8 cellular contexts compared by ENCODE assay signal in the genomic region with DNA sequence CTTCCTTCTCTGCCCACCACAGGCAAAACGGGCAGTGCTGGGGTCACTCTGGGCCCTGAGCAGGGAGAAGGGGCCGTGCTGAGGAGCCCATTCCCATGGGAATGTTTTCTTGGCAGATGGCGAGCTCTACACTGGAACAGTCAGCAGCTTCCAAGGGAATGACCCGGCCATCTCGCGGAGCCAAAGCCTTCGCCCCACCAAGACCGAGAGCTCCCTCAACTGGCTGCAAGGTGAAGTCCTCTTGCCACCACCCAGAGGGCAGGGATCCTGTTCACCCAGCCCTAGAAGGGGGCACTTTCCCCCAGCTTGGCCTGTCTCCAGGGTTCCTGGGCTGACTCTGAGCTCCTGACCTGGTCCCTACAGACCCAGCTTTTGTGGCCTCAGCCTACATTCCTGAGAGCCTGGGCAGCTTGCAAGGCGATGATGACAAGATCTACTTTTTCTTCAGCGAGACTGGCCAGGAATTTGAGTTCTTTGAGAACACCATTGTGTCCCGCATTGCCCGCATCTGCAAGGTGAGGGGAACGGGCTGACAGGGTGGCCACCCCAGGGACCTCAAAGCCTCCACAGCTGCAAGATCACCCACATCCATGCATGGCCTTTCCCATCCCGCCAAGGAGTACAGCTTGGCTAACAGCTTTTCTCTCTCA. TPM values are rescaled to one million over a fixed set of nuclear protein-coding genes. Genes with fewer than 3 reads are reported as not detected.
DNase-seq lines count a peak whose midpoint lies in the region; ATAC-seq and TF ChIP-seq lines count a peak whose summit lies in the region.

No MANE protein-coding gene starts in this region.

- BruUV-seq in OCI-LY7 (replicated peaks; lab: Mats Ljungman, UMichigan), result no TSS peak

- no peak overlapping the region for H3K4me3 ChIP-seq in OCI-LY7 (ENCODE audit: low read depth, low read length, poor library complexity, severe bottlenecking)
- H3K4me3 ChIP-seq in stomach, result no peak overlapping the region

- CTCF ChIA-PET in OCI-LY7 (lab: Charles Lee; ENCODE audit: unreplicated experiment), result interaction anchor here (1.1 to 1.2 kb wide), 3 partner anchors 10 to 60 kb away, joined by 4 to 8 read pairs (median 4); no protein-coding TSS in a partner anchor

- H3K9me2 ChIP-seq in OCI-LY7 (ENCODE audit: insufficient read depth, low read length), result no peaks in the 10 kb centered on the region

- POLR2A ChIA-PET in OCI-LY7 (lab: Charles Lee), result interaction anchor here (0.7 to 1.2 kb wide), 4 partner anchors 11 to 411 kb away, joined by 3 to 4 read pairs (median 4); a partner anchor contains a TSS

- TF ChIP-seq EP300 in stomach (IDR thresholded peaks at IDR 0.05), result no peak

- peaks cover 28% of the 10 kb centered on the region; the same call in 1 of the 2 replicates for H3K36me3 ChIP-seq in OCI-LY7 (ENCODE audit: insufficient read depth, low read length)
- peaks cover 49 to 93% (median 82%) of the 10 kb centered on the region in 4 donors for H3K36me3 ChIP-seq in stomach

- H3K4me1 ChIP-seq in OCI-LY7 (ENCODE audit: insufficient read depth, low read length, poor library complexity, severe bottlenecking) (peaks cover 5% of the 10 kb centered on the region), stomach (peaks cover 14 to 28% (median 20%) of the 10 kb centered on the region in 4 donors)

- H3K4me2 ChIP-seq in OCI-LY7 (ENCODE audit: low read length), result no peak overlapping the region

- H2AFZ ChIP-seq in OCI-LY7 (ENCODE audit: low read length), result no peak overlapping the region

- H3K9me3 ChIP-seq in OCI-LY7 (ENCODE audit: low read length) (no peaks in the 10 kb centered on the region), stomach (no peaks in the 10 kb centered on the region)

- ATAC-seq in GM21526 (IDR thresholded peaks at IDR 0.05; ENCODE audit: low FRiP score, unreplicated experiment), result no peak
- no peak for ATAC-seq in HG02798 (IDR thresholded peaks at IDR 0.05; ENCODE audit: poor library complexity, unreplicated experiment)

- H4K20me1 ChIP-seq in OCI-LY7 (ENCODE audit: insufficient read depth, low read length), result no peaks in the 10 kb centered on the region

- peak; percentile 77 for TF ChIP-seq CTCF in OCI-LY7 (conservative IDR thresholded peaks at IDR 0.05; ENCODE audit: low read length)
- TF ChIP-seq CTCF in stomach (IDR thresholded peaks at IDR 0.05), result peak in 5 of 7 experiments; percentile 65 to 83 (median 72)

- no peaks in the 10 kb centered on the region for H3K79me2 ChIP-seq in OCI-LY7 (ENCODE audit: insufficient read depth, low read depth, low read length)

- TF ChIP-seq POLR2A in stomach (IDR thresholded peaks at IDR 0.05), result no peak

- DNase-seq in DMS53 (lab: John Stamatoyannopoulos, UW), result peak; percentile 83
- peak; percentile 62 for DNase-seq in HK-2 (ENCODE audit: unreplicated experiment)
- DNase-seq in OCI-LY7 (ENCODE audit: low spot score), result peak; percentile 52
- peak; percentile 73 for DNase-seq in cerebellar cortex (ENCODE audit: low spot score)
- DNase-seq in kidney tubule cell (ENCODE audit: low spot score), result peak; percentile 83
- peak; percentile 81 for DNase-seq in stomach

- WGBS in stomach, 5 donors, result 33 to 49% (median 46%) methylated on average over 11 to 14 of the region's 14 CpGs

- H3K27ac ChIP-seq in OCI-LY7 (ENCODE audit: low read depth, low read length, poor library complexity, severe bottlenecking) (no peak overlapping the region), stomach (peak overlapping the region in 4 of 5 donors; percentile 46 to 62 (median 58))

- H3K27me3 ChIP-seq in stomach, result no peaks in the 10 kb centered on the region

- intact Hi-C loops in OCI-LY7 (cut with micrococcal nuclease; ENCODE audit: unreplicated experiment) (no loop called here), stomach (cut with DNase I; ENCODE audit: low total_unique reads) (loop anchor here (5.0 kb wide), 1 partner anchor 69 kb away; no protein-coding TSS in a partner anchor)

RNA-seq across cellular contexts. Expression of a gene that starts 12.4 kb away (rescaled TPM):
- total RNA-seq in OCI-LY7 (2014; rRNA removed; shearing (Covaris generic)), result 52.8 and 53.2 TPM in 2 replicates
- total RNA-seq in OCI-LY7 (2022) (54.5 and 66.0 TPM in 2 replicates), stomach (100 to 1,000 TPM in 1 of 5 donors, 10 to 100 TPM in 4; 27.4 to 166 (median 36.6) TPM)
- polyA plus RNA-seq in stomach, result 100 to 1,000 TPM; 128 to 206 (median 158) TPM

RNA-seq across cellular contexts. Expression of a gene that starts 12.6 kb away (rescaled TPM):
- total RNA-seq in OCI-LY7 (2014; rRNA removed; shearing (Covaris generic)), result 8.1 and 22.3 TPM in 2 replicates
- 12.1 and 12.9 TPM in 2 replicates for total RNA-seq in OCI-LY7 (2022)
- 10 to 100 TPM in 1 of 5 donors, 1 to 10 TPM in 2, under 1 TPM in 1, not detected in 1; under 0.01 to 26.6 (median 5.9) TPM for total RNA-seq in stomach
- polyA plus RNA-seq in stomach, result 1 to 10 TPM in 2 of 3 donors, under 1 TPM in 1; 0.92 to 3.2 (median 2.4) TPM

RNA-seq across cellular contexts. Expression of a gene that starts 20.2 kb away (rescaled TPM):
- total RNA-seq in OCI-LY7 (2014; rRNA removed; shearing (Covaris generic)), result 21.9 and 44.1 TPM in 2 replicates
- total RNA-seq in OCI-LY7 (2022), result 34.9 and 38.2 TPM in 2 replicates
- total RNA-seq in stomach, result 100 to 1,000 TPM in 1 of 5 donors, 10 to 100 TPM in 4; 37.9 to 199 (median 54.0) TPM
- 10 to 100 TPM; 11.3 to 81.4 (median 17.2) TPM for polyA plus RNA-seq in stomach

RNA-seq across cellular contexts. Expression of a gene that starts 28.0 kb away (rescaled TPM):
- 0.57 and 0.88 TPM in 2 replicates for total RNA-seq in OCI-LY7 (2014; rRNA removed; shearing (Covaris generic))
- total RNA-seq in OCI-LY7 (2022) (0.77 and 1.3 TPM in 2 replicates), stomach (not detected)
- polyA plus RNA-seq in stomach, result under 1 TPM in 1 of 3 donors, not detected in 2; 0.10 TPM

RNA-seq across cellular contexts. Expression of a gene that starts 44.1 kb away (rescaled TPM):
- total RNA-seq in OCI-LY7 (2014; rRNA removed; shearing (Covaris generic)), result 65.0 and 72.8 TPM in 2 replicates
- total RNA-seq in OCI-LY7 (2022) (40.0 and 44.4 TPM in 2 replicates), stomach (10 to 100 TPM; 24.0 to 97.4 (median 61.3) TPM)
- 10 to 100 TPM; 51.1 to 70.3 (median 55.3) TPM for polyA plus RNA-seq in stomach
